ENCODE assay signal across 15 cellular contexts in genomic region chr19:30106417-30107095, GRCh38.
DNase-seq lines count a peak whose midpoint lies in the region; ATAC-seq and TF ChIP-seq lines count a peak whose summit lies in the region.
"Had no signal": no experiment of that assay in that cellular context is flagged by ENCODE, and none has a peak within 500 bp of the region (broad histone marks: within the 10 kb centered on the region; RNA-seq: fewer than 3 reads in every experiment).

No MANE protein-coding gene starts in this region.

- no peaks in the 10 kb centered on the region for H3K36me3 Mint-ChIP-seq in progenitor cell of endocrine pancreas (ENCODE audit: insufficient read depth)

- peak; percentile 40 for DNase-seq in G401 (ENCODE audit: low spot score)
- peak; percentile 32 for DNase-seq in cerebellum (ENCODE audit: low spot score)
- DNase-seq in progenitor cell of endocrine pancreas (ENCODE audit: low spot score, unreplicated experiment): no peak
- DNase-seq in WERI-Rb-1: no peak
- no peak for DNase-seq in EL
- DNase-seq: C1 segment of cervical spinal cord; CD4-positive, alpha-beta T cell; DMS79; GDM1; H7 had no signal

- H3K4me3 ChIP-seq in HEK293 (ENCODE audit: low read depth, low read length) (no peak overlapping the region), WERI-Rb-1 (ENCODE audit: low read depth, low read length) (no peak overlapping the region)
- H3K4me3 ChIP-seq: GM23338 had no signal

- H3K4me3 Mint-ChIP-seq in progenitor cell of endocrine pancreas (ENCODE audit: low read depth): no peak overlapping the region
- H3K4me3 Mint-ChIP-seq: B cell; CD4-positive, alpha-beta T cell; GM23338 had no signal

- CTCF ChIA-PET in HEK293 (lab: Yijun Ruan, JAX): interaction anchor here (1.6 kb wide), 1 partner anchor 563 kb away, joined by 3 read pairs; no protein-coding TSS in a partner anchor

- no peaks in the 10 kb centered on the region for H3K4me1 ChIP-seq in HEK293 (ENCODE audit: control insufficient read depth, insufficient read depth, low read length)

- H3K27ac ChIP-seq in HEK293 (ENCODE audit: extremely low read depth, low read depth, low read length) (no peak overlapping the region), WERI-Rb-1 (no peak overlapping the region)
- H3K27ac ChIP-seq: HL-60 had no signal

- POLR2A ChIA-PET in HEK293 (lab: Yijun Ruan, JAX): interaction anchor here (0.6 to 0.7 kb wide), 3 partner anchors 25 to 124 kb away, joined by 3 read pairs; no protein-coding TSS in a partner anchor

- H3K9me3 ChIP-seq in HEK293 (ENCODE audit: control insufficient read depth, insufficient read depth, low read depth, low read length) (no peaks in the 10 kb centered on the region), WERI-Rb-1 (ENCODE audit: severe bottlenecking) (peaks cover 1% of the 10 kb centered on the region)

- no peak for ATAC-seq in HG02798 (IDR thresholded peaks at IDR 0.05; ENCODE audit: poor library complexity, unreplicated experiment)
- ATAC-seq: GM23338 had no signal

- peak overlapping the region; percentile 45 for H3K27ac Mint-ChIP-seq in progenitor cell of endocrine pancreas
- H3K27ac Mint-ChIP-seq: B cell; CD4-positive, alpha-beta T cell; GM23338 had no signal

- no peaks in the 10 kb centered on the region for H3K27me3 ChIP-seq in WERI-Rb-1 (ENCODE audit: insufficient read depth, low read depth, severe bottlenecking)

- H3K9me3 Mint-ChIP-seq in progenitor cell of endocrine pancreas (ENCODE audit: low read depth): no peaks in the 10 kb centered on the region
- H3K9me3 Mint-ChIP-seq: CD4-positive, alpha-beta T cell had no signal

- TF ChIP-seq CTCF in HEK293 (tag by site-specific recombination; IDR thresholded peaks at IDR 0.05) (no peak), progenitor cell of endocrine pancreas (IDR thresholded peaks at IDR 0.05; ENCODE audit: unreplicated experiment) (no peak), WERI-Rb-1 (IDR thresholded peaks at IDR 0.05; ENCODE audit: low read depth, low read length) (no peak)

- H3K4me1 Mint-ChIP-seq in progenitor cell of endocrine pancreas (ENCODE audit: low read depth): no peaks in the 10 kb centered on the region
- H3K4me1 Mint-ChIP-seq: B cell had no signal

- in situ Hi-C loops in G401 (cut with HindIII; ENCODE audit: low sequenced_read_pairs): no loop called here

- H3K36me3 ChIP-seq in HEK293 (ENCODE audit: control insufficient read depth in 2 of 2, insufficient read depth in 1 of 2, low read length in 2 of 2) (no peaks in the 10 kb centered on the region), WERI-Rb-1 (no peaks in the 10 kb centered on the region)

- peaks cover 7% of the 10 kb centered on the region for H3K27me3 Mint-ChIP-seq in progenitor cell of endocrine pancreas

TF ChIP-seq in HEK293, 187 proteins besides CTCF, POLR2A, EP300 and RAD21:
- TF ChIP-seq KLF1 (tag by site-specific recombination; IDR thresholded peaks at IDR 0.05): 0 out of 2 replicates have a peak, but pooled peaks have one; percentile 1
- no peak for TF ChIP-seq ZNF138 (tag by site-specific recombination; IDR thresholded peaks at IDR 0.05; ENCODE audit: borderline replicate concordance)

Comparison
In these comparisons a context has a peak if more than half of its experiments do, and no peak if none do; other contexts are left out.
1. DNase-seq: peak in G401 (single experiment) and cerebellum (single experiment); none in progenitor cell of endocrine pancreas (single experiment), WERI-Rb-1 (single experiment) and EL (single experiment).